Comparison of ENCODE assay signal across 1 cellular context in the genomic region with DNA sequence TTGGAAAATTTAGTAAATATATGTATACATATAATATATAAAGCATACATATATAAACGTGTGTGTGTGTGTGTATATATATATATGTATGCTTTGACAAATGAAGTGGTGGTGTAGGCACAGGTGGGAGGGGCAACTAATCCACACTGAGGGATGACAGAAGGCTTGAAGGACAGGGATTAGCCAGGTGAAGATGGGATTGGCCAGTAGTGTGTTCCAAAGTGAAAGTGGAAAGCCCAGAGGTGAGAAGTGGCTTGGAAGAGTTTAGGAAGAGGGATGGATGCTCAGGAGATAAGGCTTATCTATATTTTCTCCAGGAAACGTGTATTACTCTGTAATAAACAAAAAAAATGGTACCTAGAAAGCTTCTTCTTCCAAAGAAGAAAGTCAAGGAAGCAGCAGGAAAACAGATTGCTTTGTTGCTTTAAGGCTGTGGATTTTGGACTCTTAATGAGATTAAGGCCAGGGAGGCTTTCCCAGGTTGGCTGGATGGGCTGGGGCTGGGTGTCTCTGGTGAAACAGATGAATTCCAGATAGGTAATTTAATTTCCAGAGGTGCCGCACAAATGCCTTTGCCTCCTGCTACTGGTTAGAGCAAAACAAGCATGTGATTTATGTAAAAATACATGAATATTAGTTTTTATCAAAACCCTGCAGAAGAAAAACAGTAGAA.
TF ChIP-seq lines count a peak whose summit lies in the region.

No MANE protein-coding gene starts in this region.

TF ChIP-seq in HepG2, 621 proteins besides CTCF, POLR2A, EP300 and RAD21:
- TF ChIP-seq ZIK1 (CRISPR knock-in tag; IDR thresholded peaks at IDR 0.05; ENCODE audit: borderline replicate concordance, low read depth) (no peak), HNF4A (CRISPR knock-in tag; IDR thresholded peaks at IDR 0.05) (peak; percentile 45; the same call in 1 of the 2 replicates), MIXL1 (CRISPR knock-in tag; IDR thresholded peaks at IDR 0.05) (peak; percentile 97)
- TF ChIP-seq, protein P1, sequence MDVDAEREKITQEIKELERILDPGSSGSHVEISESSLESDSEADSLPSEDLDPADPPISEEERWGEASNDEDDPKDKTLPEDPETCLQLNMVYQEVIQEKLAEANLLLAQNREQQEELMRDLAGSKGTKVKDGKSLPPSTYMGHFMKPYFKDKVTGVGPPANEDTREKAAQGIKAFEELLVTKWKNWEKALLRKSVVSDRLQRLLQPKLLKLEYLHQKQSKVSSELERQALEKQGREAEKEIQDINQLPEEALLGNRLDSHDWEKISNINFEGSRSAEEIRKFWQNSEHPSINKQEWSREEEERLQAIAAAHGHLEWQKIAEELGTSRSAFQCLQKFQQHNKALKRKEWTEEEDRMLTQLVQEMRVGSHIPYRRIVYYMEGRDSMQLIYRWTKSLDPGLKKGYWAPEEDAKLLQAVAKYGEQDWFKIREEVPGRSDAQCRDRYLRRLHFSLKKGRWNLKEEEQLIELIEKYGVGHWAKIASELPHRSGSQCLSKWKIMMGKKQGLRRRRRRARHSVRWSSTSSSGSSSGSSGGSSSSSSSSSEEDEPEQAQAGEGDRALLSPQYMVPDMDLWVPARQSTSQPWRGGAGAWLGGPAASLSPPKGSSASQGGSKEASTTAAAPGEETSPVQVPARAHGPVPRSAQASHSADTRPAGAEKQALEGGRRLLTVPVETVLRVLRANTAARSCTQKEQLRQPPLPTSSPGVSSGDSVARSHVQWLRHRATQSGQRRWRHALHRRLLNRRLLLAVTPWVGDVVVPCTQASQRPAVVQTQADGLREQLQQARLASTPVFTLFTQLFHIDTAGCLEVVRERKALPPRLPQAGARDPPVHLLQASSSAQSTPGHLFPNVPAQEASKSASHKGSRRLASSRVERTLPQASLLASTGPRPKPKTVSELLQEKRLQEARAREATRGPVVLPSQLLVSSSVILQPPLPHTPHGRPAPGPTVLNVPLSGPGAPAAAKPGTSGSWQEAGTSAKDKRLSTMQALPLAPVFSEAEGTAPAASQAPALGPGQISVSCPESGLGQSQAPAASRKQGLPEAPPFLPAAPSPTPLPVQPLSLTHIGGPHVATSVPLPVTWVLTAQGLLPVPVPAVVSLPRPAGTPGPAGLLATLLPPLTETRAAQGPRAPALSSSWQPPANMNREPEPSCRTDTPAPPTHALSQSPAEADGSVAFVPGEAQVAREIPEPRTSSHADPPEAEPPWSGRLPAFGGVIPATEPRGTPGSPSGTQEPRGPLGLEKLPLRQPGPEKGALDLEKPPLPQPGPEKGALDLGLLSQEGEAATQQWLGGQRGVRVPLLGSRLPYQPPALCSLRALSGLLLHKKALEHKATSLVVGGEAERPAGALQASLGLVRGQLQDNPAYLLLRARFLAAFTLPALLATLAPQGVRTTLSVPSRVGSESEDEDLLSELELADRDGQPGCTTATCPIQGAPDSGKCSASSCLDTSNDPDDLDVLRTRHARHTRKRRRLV (CRISPR knock-in tag; IDR thresholded peaks at IDR 0.05) = no peak
